12 cellular contexts compared by ENCODE assay signal in genomic region chr1:116379057-116379630, GRCh38. TPM values are rescaled to one million over a fixed set of nuclear protein-coding genes. Genes with fewer than 3 reads are reported as not detected.
A peak's percentile ranks its signal among the peaks of the same experiment; 100 is the strongest.
DNase-seq lines count a peak whose midpoint lies in the region; ATAC-seq and TF ChIP-seq lines count a peak whose summit lies in the region.
"Had no signal": no experiment of that assay in that cellular context is flagged by ENCODE, and none has a peak within 500 bp of the region (broad histone marks: within the 10 kb centered on the region; RNA-seq: fewer than 3 reads in every experiment).

No MANE protein-coding gene starts in this region.

- ATAC-seq in effector memory CD8-positive, alpha-beta T cell (replicated peaks), result no peak
- ATAC-seq in GM18858 (IDR thresholded peaks at IDR 0.05; ENCODE audit: unreplicated experiment), result no peak

- CTCF ChIA-PET in HEK293T (lab: Yijun Ruan, JAX), result no interaction called here

- no peaks in the 10 kb centered on the region for H3K9me3 ChIP-seq in Karpas-422 (ENCODE audit: low read length)

- H3K9me3 Mint-ChIP-seq in effector memory CD8-positive, alpha-beta T cell, result no peaks in the 10 kb centered on the region
- H3K9me3 Mint-ChIP-seq in nephron, result no peaks in the 10 kb centered on the region
- H3K9me3 Mint-ChIP-seq: naive B cell had no signal

- no peaks in the 10 kb centered on the region for H3K27me3 Mint-ChIP-seq in effector memory CD8-positive, alpha-beta T cell
- peaks cover under 1% of the 10 kb centered on the region for H3K27me3 Mint-ChIP-seq in nephron (ENCODE audit: low read depth)
- H3K27me3 Mint-ChIP-seq: naive B cell had no signal

- H3K4me1 ChIP-seq in Karpas-422 (ENCODE audit: low read length), result peaks cover 89% of the 10 kb centered on the region

- peak overlapping the region; percentile 94 for H3K4me3 ChIP-seq in Karpas-422 (ENCODE audit: low read length)

- peak overlapping the region; percentile 91 for H3K4me2 ChIP-seq in Karpas-422 (ENCODE audit: low read depth, low read length, poor library complexity, severe bottlenecking)

- POLR2A ChIA-PET in HEK293T (lab: Yijun Ruan, JAX), result no interaction called here

- H3K9ac ChIP-seq in Karpas-422 (ENCODE audit: low read length), result peak overlapping the region; percentile 97; the same call in 1 of the 2 replicates

- no peak for TF ChIP-seq CTCF in nephron (IDR thresholded peaks at IDR 0.05; ENCODE audit: unreplicated experiment in 3 of 3)

- H3K4me1 Mint-ChIP-seq in effector memory CD8-positive, alpha-beta T cell (ENCODE audit: low read depth in 2 of 2), result peaks cover 66 to 89% of the 10 kb centered on the region in 2 donors
- peaks cover 98% of the 10 kb centered on the region for H3K4me1 Mint-ChIP-seq in nephron

- H3K27ac ChIP-seq in Karpas-422 (ENCODE audit: low read length), result peak overlapping the region; percentile 96

- peaks cover 34% of the 10 kb centered on the region for H3K36me3 Mint-ChIP-seq in effector memory CD8-positive, alpha-beta T cell (ENCODE audit: insufficient read depth)
- peaks cover 3% of the 10 kb centered on the region for H3K36me3 Mint-ChIP-seq in nephron (ENCODE audit: low read depth)

- no peak overlapping the region for H2AFZ ChIP-seq in Karpas-422 (ENCODE audit: low read length)

- DNase-seq in AG20443 (ENCODE audit: low spot score) (peak; percentile 25), Karpas-422 (no peak), HEK293T (ENCODE audit: extremely low spot score) (no peak), NCI-H510A (lab: John Stamatoyannopoulos, UW) (no peak), NCI-H146 treated with DMSO at 0.1 percent for 48 hours (lab: John Stamatoyannopoulos, UW; ENCODE audit: unreplicated experiment) (no peak)
- no peak for DNase-seq in effector memory CD8-positive, alpha-beta T cell
- DNase-seq: foreskin melanocyte, naive B cell, NCI-H524, T1000 had no signal

- H3K27me3 ChIP-seq in Karpas-422 (ENCODE audit: low read length), result no peaks in the 10 kb centered on the region

- no peaks in the 10 kb centered on the region for H3K9me2 ChIP-seq in Karpas-422 (replicated peaks; ENCODE audit: insufficient read depth, low read length)

- H3K36me3 ChIP-seq in Karpas-422 (ENCODE audit: insufficient read depth, low read length), result peaks cover 97% of the 10 kb centered on the region

- H4K20me1 ChIP-seq in Karpas-422 (ENCODE audit: insufficient read depth, low read depth, low read length), result peaks cover 98% of the 10 kb centered on the region

- H3K79me2 ChIP-seq in Karpas-422 (ENCODE audit: low read length), result peaks cover 100% of the 10 kb centered on the region

- peak overlapping the region; percentile 17 to 94 for H3K4me3 Mint-ChIP-seq in effector memory CD8-positive, alpha-beta T cell
- H3K4me3 Mint-ChIP-seq in nephron, result peak overlapping the region in 2 of 3 experiments; percentile 10 to 33

- H3K27ac Mint-ChIP-seq in effector memory CD8-positive, alpha-beta T cell, result peak overlapping the region; percentile 95 to 98
- H3K27ac Mint-ChIP-seq in nephron, result peak overlapping the region in 1 of 3 experiments; percentile 64

TF ChIP-seq in HEK293T, 16 proteins besides CTCF, POLR2A, EP300 and RAD21:
- TF ChIP-seq PKNOX1 (IDR thresholded peaks at IDR 0.05) (no peak), HDGF (IDR thresholded peaks at IDR 0.05; ENCODE audit: borderline replicate concordance) (no peak), BHLHE40 (IDR thresholded peaks at IDR 0.05; ENCODE audit: borderline replicate concordance) (no peak), CTBP1 (IDR thresholded peaks at IDR 0.05; ENCODE audit: borderline replicate concordance) (no peak), LEF1 (IDR thresholded peaks at IDR 0.05; ENCODE audit: borderline replicate concordance) (no peak), SUZ12 (IDR thresholded peaks at IDR 0.05) (no peak), ZNF384 (IDR thresholded peaks at IDR 0.05) (no peak), NFRKB (IDR thresholded peaks at IDR 0.05) (no peak)

RNA-seq across cellular contexts. Expression of gene ATP1A1, which starts 6.1 kb away (rescaled TPM):
- total RNA-seq in Karpas-422 (2014; rRNA removed; shearing (Covaris generic); ENCODE audit: low replicate concordance), result 931 and 967 TPM in 2 replicates
